ENCODE assay signal across 1 cellular context in the genomic region with DNA sequence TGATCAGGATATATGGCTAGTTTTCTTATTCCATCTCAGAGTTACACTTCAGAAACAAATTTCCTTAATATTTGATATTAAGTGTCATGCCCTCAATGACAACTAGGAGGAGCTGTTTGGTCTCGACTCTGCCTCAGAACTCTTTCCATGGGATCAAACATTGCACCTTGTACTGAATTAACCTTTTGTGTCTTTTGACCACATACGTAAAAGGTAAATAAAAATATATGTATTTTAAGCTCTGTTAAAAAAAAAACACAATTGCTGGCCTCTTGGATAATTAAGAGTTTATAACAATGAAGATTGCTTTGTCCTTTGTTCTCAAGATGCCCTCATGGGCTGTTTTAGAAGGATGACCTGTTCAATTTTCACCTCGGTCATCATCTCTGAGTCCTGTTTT.
TF ChIP-seq lines count a peak whose summit lies in the region.

No MANE protein-coding gene starts in this region.

TF ChIP-seq in H1, 55 proteins besides CTCF, POLR2A, EP300 and RAD21:
- TF ChIP-seq CTBP2 (IDR thresholded peaks at IDR 0.05; ENCODE audit: borderline replicate concordance, insufficient read depth, insufficient read length, low read length), result no peak
